8 cellular contexts compared by ENCODE assay signal in genomic region chr7:73577627-73578341, GRCh38. TPM values are rescaled to one million over a fixed set of nuclear protein-coding genes. Genes with fewer than 3 reads are reported as not detected.
DNase-seq lines count a peak whose midpoint lies in the region; ATAC-seq and TF ChIP-seq lines count a peak whose summit lies in the region.

No MANE protein-coding gene starts in this region.

- H3K36me3 ChIP-seq in esophagus (ENCODE audit: control insufficient read depth in 2 of 2, insufficient read depth in 2 of 2, low read length in 1 of 2), result peaks cover 14 to 16% of the 10 kb centered on the region in 2 donors
- H3K36me3 ChIP-seq in neuron (ENCODE audit: insufficient read depth, low read length), result peaks cover 24% of the 10 kb centered on the region

- WGBS in esophagus, 2 donors, result 10 to 14% methylated on average over 32 of the region's 32 CpGs

- no peak for TF ChIP-seq POLR2A in GM18505 (IDR thresholded peaks at IDR 0.05; ENCODE audit: borderline replicate concordance, extremely low read depth, insufficient read depth, insufficient read length)

- H3K9me3 ChIP-seq in esophagus (ENCODE audit: control insufficient read depth in 2 of 2, insufficient read depth in 1 of 2, low read depth in 1 of 2, low read length in 1 of 2), result no peaks in the 10 kb centered on the region
- H3K9me3 ChIP-seq in neuron (ENCODE audit: low read length), result no peaks in the 10 kb centered on the region

- H2AFZ ChIP-seq in neuron (ENCODE audit: low read depth, low read length), result peak overlapping the region; percentile 77

- POLR2A ChIA-PET in RWPE1 (lab: Yijun Ruan, JAX; ENCODE audit: low non-redundant PET), result interaction anchor here (0.6 to 0.9 kb wide), 2 partner anchors 18 to 59 kb away, joined by 4 to 10 read pairs; no protein-coding TSS in a partner anchor

- CTCF ChIA-PET in RWPE1 (lab: Yijun Ruan, JAX), result interaction anchor here (0.7 kb wide), 1 partner anchor 157 kb away, joined by 3 read pairs; no protein-coding TSS in a partner anchor

- peaks cover 0 to 3% of the 10 kb centered on the region in 2 donors for H3K4me1 ChIP-seq in esophagus (ENCODE audit: control insufficient read depth in 2 of 2, insufficient read depth in 2 of 2, low read length in 1 of 2)
- peaks cover 11% of the 10 kb centered on the region for H3K4me1 ChIP-seq in neuron (ENCODE audit: insufficient read depth, low read length)

- H3K27me3 ChIP-seq in esophagus (ENCODE audit: control insufficient read depth in 1 of 2, insufficient read depth in 2 of 2, low read length in 2 of 2) (no peaks in the 10 kb centered on the region), neuron (ENCODE audit: insufficient read depth, low read length) (no peaks in the 10 kb centered on the region)

- no peak for TF ChIP-seq CTCF in RWPE1 (conservative IDR thresholded peaks at IDR 0.05; ENCODE audit: low read depth)

- peak overlapping the region; percentile 81 to 82 for H3K4me3 ChIP-seq in esophagus (ENCODE audit: low read depth in 1 of 2, low read length in 2 of 2)
- H3K4me3 ChIP-seq in neuron (ENCODE audit: low read length), result peak overlapping the region; percentile 100

- DNase-seq in RWPE1 (ENCODE audit: low spot score) (no peak), NCI-H2081 treated with DMSO at 0.1 percent for 48 hours (lab: John Stamatoyannopoulos, UW) (no peak), NCI-H2081 (lab: John Stamatoyannopoulos, UW) (no peak)

- peak; percentile 20 for ATAC-seq in GM18505 (IDR thresholded peaks at IDR 0.05; ENCODE audit: unreplicated experiment)
- peak; percentile 21 for ATAC-seq in HG02642 (IDR thresholded peaks at IDR 0.05; ENCODE audit: poor library complexity, unreplicated experiment)
- no peak for ATAC-seq in HG02763 (IDR thresholded peaks at IDR 0.05; ENCODE audit: unreplicated experiment)

- H3K27ac ChIP-seq in RWPE1 (peak overlapping the region; percentile 91), esophagus (ENCODE audit: low read depth in 2 of 2, low read length in 1 of 2) (peak overlapping the region; percentile 89 to 92)

RNA-seq across cellular contexts. Expression of gene TBL2, which starts 0.6 kb away (rescaled TPM):
- polyA plus RNA-seq in esophagus, result 10 to 100 TPM in 1 of 2 donors, 1 to 10 TPM in 1; 7.6 to 13.7 TPM

RNA-seq across cellular contexts. Expression of gene BCL7B, which starts 20.3 kb away (rescaled TPM):
- 10 to 100 TPM; 30.0 to 43.5 TPM for polyA plus RNA-seq in esophagus

RNA-seq across cellular contexts. Expression of gene MLXIPL, which starts 46.5 kb away (rescaled TPM):
- polyA plus RNA-seq in esophagus, result 1 to 10 TPM; 2.5 to 4.5 TPM

RNA-seq across cellular contexts. Expression of gene BAZ1B, which starts 55.7 kb away (rescaled TPM):
- polyA plus RNA-seq in esophagus, result 10 to 100 TPM; 10.9 to 11.8 TPM
